17 cellular contexts compared by ENCODE assay signal in the genomic region with DNA sequence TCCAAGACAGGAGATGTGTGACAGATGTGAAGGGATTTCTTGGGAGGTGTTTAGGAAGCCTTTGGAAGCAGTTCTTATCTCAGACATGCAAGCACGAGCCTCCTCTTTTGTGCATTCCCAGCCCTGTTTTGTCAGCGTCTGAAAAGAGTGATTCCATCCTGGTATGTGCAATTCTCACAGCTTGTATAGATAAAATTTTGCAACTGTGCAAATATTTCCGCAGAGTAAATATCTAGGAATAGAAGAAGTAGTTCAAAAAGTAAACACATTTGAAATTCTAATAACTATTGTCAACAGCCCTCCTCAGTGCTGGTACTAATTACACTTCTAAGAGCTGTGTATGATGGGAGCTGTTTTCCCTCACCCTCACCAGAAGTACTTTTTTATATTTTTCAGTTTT.
DNase-seq lines count a peak whose midpoint lies in the region; ATAC-seq, FAIRE-seq and TF ChIP-seq lines count a peak whose summit lies in the region.
"Had no signal": no experiment of that assay in that cellular context is flagged by ENCODE, and none has a peak within 500 bp of the region (broad histone marks: within the 10 kb centered on the region; RNA-seq: fewer than 3 reads in every experiment).

No MANE protein-coding gene starts in this region.

- H3K4ac ChIP-seq in IMR-90 (ENCODE audit: low read depth, low read length): no peak overlapping the region

- CTCF ChIA-PET in A549 (lab: Yijun Ruan, JAX): interaction anchor here (0.7 to 1.2 kb wide), 2 partner anchors 9 to 262 kb away, joined by 3 read pairs; no protein-coding TSS in a partner anchor
- CTCF ChIA-PET in IMR-90 (lab: Yijun Ruan, JAX): no interaction called here

- H4K20me1 ChIP-seq in IMR-90 (ENCODE audit: insufficient read depth, low read length): no peaks in the 10 kb centered on the region

- no peak overlapping the region for H3K56ac ChIP-seq in IMR-90 (ENCODE audit: extremely low read depth, insufficient read depth, low read length)

- H2BK20ac ChIP-seq in IMR-90 (ENCODE audit: low read depth, low read length): no peak overlapping the region

- TF ChIP-seq CTCF in A549 (IDR thresholded peaks at IDR 0.05) (no peak), IMR-90 (conservative IDR thresholded peaks at IDR 0.05; ENCODE audit: low read depth, low read length) (no peak), body of pancreas (IDR thresholded peaks at IDR 0.05) (no peak), lower lobe of right lung (IDR thresholded peaks at IDR 0.05) (no peak), GM13977 (IDR thresholded peaks at IDR 0.05; ENCODE audit: extremely low read depth, insufficient read depth, missing control alignments) (no peak)

- H2AK5ac ChIP-seq in IMR-90 (ENCODE audit: low read depth, low read length): no peak overlapping the region

- no peak overlapping the region for H4K91ac ChIP-seq in IMR-90 (ENCODE audit: insufficient read depth, low read depth, low read length)

- peak; percentile 50 to 64; a peak in 5 of 6 replicates for ATAC-seq in A549
- ATAC-seq in IMR-90 (ENCODE audit: low read depth): peak; percentile 83
- ATAC-seq in body of pancreas: peak; percentile 18
- ATAC-seq in lower lobe of right lung: peak; percentile 43 to 79
- ATAC-seq in GM21723 (IDR thresholded peaks at IDR 0.05; ENCODE audit: unreplicated experiment): no peak
- ATAC-seq: naive thymus-derived CD4-positive, alpha-beta T cell; sciatic nerve had no signal

- dilution Hi-C loops in IMR-90 (cut with HindIII; ENCODE audit: low sequenced_read_pairs, unreplicated experiment): no loop called here

- FAIRE-seq in A549 (lab: Jason Lieb, UNC): no peak
- FAIRE-seq: GM19239 had no signal

- H4K5ac ChIP-seq in IMR-90 (ENCODE audit: low read depth, low read length): no peak overlapping the region

- H3K9me3 ChIP-seq in A549: no peaks in the 10 kb centered on the region
- H3K9me3 ChIP-seq in IMR-90 (ENCODE audit: control insufficient read depth, insufficient read depth, low read length): no peaks in the 10 kb centered on the region
- H3K9me3 ChIP-seq in body of pancreas: no peaks in the 10 kb centered on the region
- H3K9me3 ChIP-seq in lower lobe of right lung: no peaks in the 10 kb centered on the region
- H3K9me3 ChIP-seq: left ventricle myocardium inferior, SJSA1, tibial artery had no signal

- H3K4me2 ChIP-seq in A549 (peak overlapping the region; percentile 39; the same call in 2 of the 3 replicates), IMR-90 (ENCODE audit: low read depth, low read length) (peak overlapping the region; percentile 92)

- TF ChIP-seq RAD21 in A549 (conservative IDR thresholded peaks at IDR 0.05 in 1 of 2, IDR thresholded peaks at IDR 0.05 in 1 of 2): no peak
- TF ChIP-seq RAD21 in IMR-90 (IDR thresholded peaks at IDR 0.05; ENCODE audit: low read length): no peak

- TF ChIP-seq POLR2A in A549 (IDR thresholded peaks at IDR 0.05; ENCODE audit: low read length) (no peak), IMR-90 (IDR thresholded peaks at IDR 0.05; ENCODE audit: low read depth, low read length) (no peak), body of pancreas (IDR thresholded peaks at IDR 0.05) (no peak)

- no peak overlapping the region for H4K8ac ChIP-seq in IMR-90 (ENCODE audit: low read depth in 2 of 2, low read length in 2 of 2)

- H3K27ac ChIP-seq in A549 (no peak overlapping the region), IMR-90 (ENCODE audit: insufficient read depth, low read length) (peak overlapping the region; percentile 2; the same call in 1 of the 2 replicates), body of pancreas (no peak overlapping the region), lower lobe of right lung (no peak overlapping the region)
- H3K27ac ChIP-seq: left ventricle myocardium inferior, SJSA1, tibial artery had no signal

- H2BK120ac ChIP-seq in IMR-90 (ENCODE audit: low read depth, low read length): no peak overlapping the region

- DNase-seq in A549 (ENCODE audit: low read depth in 1 of 2, low spot score in 1 of 2) (peak in 1 of 2 experiments; percentile 53), IMR-90 (peak; percentile 56), body of pancreas (no peak), lower lobe of right lung (no peak), GM13977 (ENCODE audit: low spot score) (no peak), posterior vena cava (ENCODE audit: low spot score) (no peak), OCI-M1 (lab: John Stamatoyannopoulos, UW) (no peak)
- DNase-seq: amniotic stem cell; cortex of kidney; hippocampal formation; left ventricle myocardium inferior; naive thymus-derived CD4-positive, alpha-beta T cell; tibial artery had no signal

- H3K79me1 ChIP-seq in IMR-90 (ENCODE audit: low read depth in 1 of 2, low read length in 2 of 2): no peaks in the 10 kb centered on the region

- TF ChIP-seq EP300 in A549 (IDR thresholded peaks at IDR 0.05): no peak

- H2BK5ac ChIP-seq in IMR-90 (ENCODE audit: low read depth, low read length, poor library complexity, severe bottlenecking): no peak overlapping the region

- in situ Hi-C loops in IMR-90 (cut with MboI; ENCODE audit: low sequenced_read_pairs) (no loop called here), GM13977 (cut with MboI; ENCODE audit: low pct_unique_long_range_greater_than_20kb, low sequenced_read_pairs, unreplicated experiment) (no loop called here)

- H3K4me1 ChIP-seq in A549: peaks cover 8% of the 10 kb centered on the region; the same call in 1 of the 3 replicates
- H3K4me1 ChIP-seq in IMR-90 (ENCODE audit: control insufficient read depth, insufficient read depth, low read length): 0 out of 2 replicates have a peak, but pooled peaks cover 2% of the 10 kb centered on the region
- H3K4me1 ChIP-seq in body of pancreas: peaks cover 14% of the 10 kb centered on the region
- H3K4me1 ChIP-seq in lower lobe of right lung: peaks cover 18% of the 10 kb centered on the region

- H3K4me3 ChIP-seq in A549: no peak overlapping the region
- no peak overlapping the region for H3K4me3 ChIP-seq in IMR-90 (ENCODE audit: insufficient read depth, low read depth, low read length)
- H3K4me3 ChIP-seq in body of pancreas: no peak overlapping the region
- no peak overlapping the region for H3K4me3 ChIP-seq in lower lobe of right lung
- H3K4me3 ChIP-seq: left ventricle myocardium inferior, SJSA1, tibial artery had no signal

- POLR2A ChIA-PET in A549 (lab: Yijun Ruan, JAX): no interaction called here
- POLR2A ChIA-PET in IMR-90 (lab: Charles Lee; ENCODE audit: unreplicated experiment): no interaction called here

- WGBS in A549 (ENCODE audit: missing lambda C conversion rate): 0% methylated on average over 3 of the region's 3 CpGs
- no CpG with 5 or more reads among the region's 3 CpGs for WGBS in IMR-90 (ENCODE audit: extremely low coverage in 2 of 2, insufficient read length in 1 of 2), 2 experiments
- 9 to 12% methylated on average over 3 of the region's 3 CpGs for WGBS in body of pancreas, 2 donors

- H3K9ac ChIP-seq in IMR-90 (ENCODE audit: low read depth, low read length): no peak overlapping the region

- no peak overlapping the region for H3K14ac ChIP-seq in IMR-90 (replicated peaks; ENCODE audit: low read depth, low read length)

- peak overlapping the region; percentile 57; the same call in 1 of the 2 replicates for H3K18ac ChIP-seq in IMR-90 (ENCODE audit: low read depth, low read length)

- H2AK9ac ChIP-seq in IMR-90 (replicated peaks; ENCODE audit: low read depth, low read length, poor library complexity): no peak overlapping the region

- no peak overlapping the region for H2BK15ac ChIP-seq in IMR-90 (ENCODE audit: low read depth, low read length)

- no peak overlapping the region for H2AFZ ChIP-seq in IMR-90 (replicated peaks; ENCODE audit: low read length, poor library complexity)

- H3K9me1 ChIP-seq in IMR-90 (ENCODE audit: insufficient read depth, low read length): no peaks in the 10 kb centered on the region; the same call in 1 of the 2 replicates

- intact Hi-C loops in IMR-90 (cut with micrococcal nuclease): loop anchor here (5.0 kb wide), 1 partner anchor 63 kb away; no protein-coding TSS in a partner anchor
- intact Hi-C loops in body of pancreas (cut with DNase I): no loop called here
- intact Hi-C loops in lower lobe of right lung (cut with DNase I): no loop called here
- intact Hi-C loops in posterior vena cava (cut with DNase I): no loop called here

- H3K23ac ChIP-seq in IMR-90 (ENCODE audit: low read depth, low read length): no peak overlapping the region

- H3K27me3 ChIP-seq in IMR-90 (ENCODE audit: control insufficient read depth, insufficient read depth, low read length) (no peaks in the 10 kb centered on the region), body of pancreas (no peaks in the 10 kb centered on the region), lower lobe of right lung (ENCODE audit: low read depth) (no peaks in the 10 kb centered on the region)
- H3K27me3 ChIP-seq: SJSA1, tibial artery had no signal

- no TSS peak for BruUV-seq in IMR-90 (replicated peaks; lab: Mats Ljungman, UMichigan)

- no peaks in the 10 kb centered on the region for H3K36me3 ChIP-seq in IMR-90 (ENCODE audit: control insufficient read depth, insufficient read depth, low read length)
- H3K36me3 ChIP-seq in body of pancreas (replicated peaks in 1 of 2; ENCODE audit: insufficient read depth in 1 of 2, low read depth in 2 of 2): no peaks in the 10 kb centered on the region
- no peaks in the 10 kb centered on the region for H3K36me3 ChIP-seq in lower lobe of right lung
- H3K36me3 ChIP-seq: left ventricle myocardium inferior, SJSA1, tibial artery had no signal

TF ChIP-seq in A549, 52 proteins besides CTCF, POLR2A, EP300 and RAD21 (continues in another document):
- TF ChIP-seq MAFK (IDR thresholded peaks at IDR 0.05; ENCODE audit: partially characterized antibody) (peak; percentile 72), HDAC2 (IDR thresholded peaks at IDR 0.05) (no peak), HOXB13 (CRISPR knock-in tag; IDR thresholded peaks at IDR 0.05; ENCODE audit: low read depth) (no peak), NFE2L2 (conservative IDR thresholded peaks at IDR 0.05; ENCODE audit: low read length) (no peak), CEBPB (IDR thresholded peaks at IDR 0.05) (peak; percentile 42 to 50; a peak in 3 of 4 replicates)
- TF ChIP-seq, protein P1, sequence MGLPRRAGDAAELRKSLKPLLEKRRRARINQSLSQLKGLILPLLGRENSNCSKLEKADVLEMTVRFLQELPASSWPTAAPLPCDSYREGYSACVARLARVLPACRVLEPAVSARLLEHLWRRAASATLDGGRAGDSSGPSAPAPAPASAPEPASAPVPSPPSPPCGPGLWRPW (IDR thresholded peaks at IDR 0.05): 0 out of 2 replicates have a peak, but pooled peaks have one; percentile 22

TF ChIP-seq in IMR-90, 13 proteins besides CTCF, POLR2A, EP300 and RAD21:
- TF ChIP-seq MXI1 (IDR thresholded peaks at IDR 0.05; ENCODE audit: borderline replicate concordance, low read depth, low read length) (no peak), BHLHE40 (IDR thresholded peaks at IDR 0.05; ENCODE audit: low read depth, low read length) (peak; percentile 79), MAFK (IDR thresholded peaks at IDR 0.05; ENCODE audit: low read depth, low read length) (peak; percentile 36; the same call in 1 of the 2 replicates)
